In the genomic region with DNA sequence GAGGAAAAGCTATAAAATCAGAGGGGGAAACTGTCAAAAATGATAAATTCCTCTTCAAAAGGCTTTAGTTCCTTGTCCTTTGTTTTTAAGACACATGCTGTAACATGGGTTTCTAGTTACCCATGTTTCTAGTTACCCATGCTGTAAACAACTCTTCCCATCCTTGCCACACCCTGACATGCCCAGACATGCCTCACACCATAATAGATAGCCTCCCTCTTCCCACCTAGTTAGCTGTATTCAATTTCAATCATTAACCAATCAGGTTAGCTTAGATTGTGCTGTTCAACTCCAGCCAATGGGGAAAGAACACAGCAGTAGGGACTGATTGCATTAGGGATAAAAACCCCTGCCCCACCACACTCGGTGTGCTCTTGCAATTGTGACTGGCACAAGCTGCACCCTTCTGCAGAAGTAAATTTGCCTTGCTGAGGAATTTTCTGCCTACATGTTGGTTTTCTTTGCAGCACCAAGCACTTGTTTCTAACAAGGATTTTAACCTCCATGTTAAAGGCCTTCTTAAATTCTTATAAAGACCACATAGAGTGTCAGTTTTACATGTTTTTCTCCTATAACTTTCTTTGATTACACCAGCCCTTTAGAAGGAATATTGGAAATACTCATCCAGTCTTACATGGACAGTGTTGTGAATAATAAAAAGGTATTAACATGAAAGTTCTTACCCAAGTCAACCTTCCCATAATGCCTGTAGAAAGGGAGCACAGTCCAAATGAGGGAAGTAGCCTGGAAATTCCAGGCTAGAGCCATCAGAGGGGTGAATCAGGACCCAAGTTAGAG, we compare ENCODE assay signal across 1 cellular context.
A peak's percentile ranks its signal among the peaks of the same experiment; 100 is the strongest.
TF ChIP-seq lines count a peak whose summit lies in the region.

No MANE protein-coding gene starts in this region.

TF ChIP-seq in HepG2, 621 proteins besides CTCF, POLR2A, EP300 and RAD21:
- TF ChIP-seq KDM2A (CRISPR knock-in tag; IDR thresholded peaks at IDR 0.05; ENCODE audit: borderline replicate concordance, low read depth), result no peak
- no peak for TF ChIP-seq XRCC5 (optimal IDR thresholded peaks at IDR 0.05; ENCODE audit: low read length)
- TF ChIP-seq TP53 (CRISPR knock-in tag; conservative IDR thresholded peaks at IDR 0.05), result peak; percentile 93; the same call in 1 of the 2 replicates
- no peak for TF ChIP-seq ZNF207 (IDR thresholded peaks at IDR 0.05; ENCODE audit: borderline replicate concordance)
- TF ChIP-seq ZNF562 (CRISPR knock-in tag; IDR thresholded peaks at IDR 0.05; ENCODE audit: borderline replicate concordance), result 0 out of 2 replicates have a peak, but pooled peaks have one; percentile 29
- no peak for TF ChIP-seq ZNF674 (CRISPR knock-in tag; IDR thresholded peaks at IDR 0.05; ENCODE audit: low read depth)
- no peak for TF ChIP-seq TMF1 (CRISPR knock-in tag; IDR thresholded peaks at IDR 0.05; ENCODE audit: low read depth)
